1 cellular context compared by ENCODE assay signal in genomic region chr1:43225168-43225567, GRCh38.
A peak's percentile ranks its signal among the peaks of the same experiment; 100 is the strongest.
TF ChIP-seq lines count a peak whose summit lies in the region.

No MANE protein-coding gene starts in this region.

TF ChIP-seq in K562, 482 proteins besides CTCF, POLR2A, EP300 and RAD21:
- TF ChIP-seq HNRNPL (IDR thresholded peaks at IDR 0.05; ENCODE audit: low read depth, low read length) (no peak), NFIX (CRISPR knock-in tag; IDR thresholded peaks at IDR 0.05; ENCODE audit: low read depth) (peak; percentile 48; the same call in 1 of the 2 replicates), TRIM28 (IDR thresholded peaks at IDR 0.05) (no peak), KLF10 (CRISPR knock-in tag; IDR thresholded peaks at IDR 0.05) (no peak), SMAD2 (IDR thresholded peaks at IDR 0.05; ENCODE audit: low read depth, low read length) (no peak), RAD51 (IDR thresholded peaks at IDR 0.05; ENCODE audit: borderline replicate concordance, low read depth) (peak; percentile 46; the same call in 1 of the 2 replicates), NFIC (IDR thresholded peaks at IDR 0.05) (peak; percentile 93), ZMIZ1 (IDR thresholded peaks at IDR 0.05; ENCODE audit: low read depth in 2 of 2, low read length in 2 of 2) (no peak), ZNF561 (CRISPR knock-in tag; conservative IDR thresholded peaks at IDR 0.05) (no peak)
- TF ChIP-seq, protein P1, sequence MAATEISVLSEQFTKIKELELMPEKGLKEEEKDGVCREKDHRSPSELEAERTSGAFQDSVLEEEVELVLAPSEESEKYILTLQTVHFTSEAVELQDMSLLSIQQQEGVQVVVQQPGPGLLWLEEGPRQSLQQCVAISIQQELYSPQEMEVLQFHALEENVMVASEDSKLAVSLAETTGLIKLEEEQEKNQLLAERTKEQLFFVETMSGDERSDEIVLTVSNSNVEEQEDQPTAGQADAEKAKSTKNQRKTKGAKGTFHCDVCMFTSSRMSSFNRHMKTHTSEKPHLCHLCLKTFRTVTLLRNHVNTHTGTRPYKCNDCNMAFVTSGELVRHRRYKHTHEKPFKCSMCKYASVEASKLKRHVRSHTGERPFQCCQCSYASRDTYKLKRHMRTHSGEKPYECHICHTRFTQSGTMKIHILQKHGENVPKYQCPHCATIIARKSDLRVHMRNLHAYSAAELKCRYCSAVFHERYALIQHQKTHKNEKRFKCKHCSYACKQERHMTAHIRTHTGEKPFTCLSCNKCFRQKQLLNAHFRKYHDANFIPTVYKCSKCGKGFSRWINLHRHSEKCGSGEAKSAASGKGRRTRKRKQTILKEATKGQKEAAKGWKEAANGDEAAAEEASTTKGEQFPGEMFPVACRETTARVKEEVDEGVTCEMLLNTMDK (IDR thresholded peaks at IDR 0.05; ENCODE audit: borderline replicate concordance, insufficient read depth, low read depth, low read length, poor library complexity, severe bottlenecking) = peak; percentile 55
- TF ChIP-seq, protein P2, sequence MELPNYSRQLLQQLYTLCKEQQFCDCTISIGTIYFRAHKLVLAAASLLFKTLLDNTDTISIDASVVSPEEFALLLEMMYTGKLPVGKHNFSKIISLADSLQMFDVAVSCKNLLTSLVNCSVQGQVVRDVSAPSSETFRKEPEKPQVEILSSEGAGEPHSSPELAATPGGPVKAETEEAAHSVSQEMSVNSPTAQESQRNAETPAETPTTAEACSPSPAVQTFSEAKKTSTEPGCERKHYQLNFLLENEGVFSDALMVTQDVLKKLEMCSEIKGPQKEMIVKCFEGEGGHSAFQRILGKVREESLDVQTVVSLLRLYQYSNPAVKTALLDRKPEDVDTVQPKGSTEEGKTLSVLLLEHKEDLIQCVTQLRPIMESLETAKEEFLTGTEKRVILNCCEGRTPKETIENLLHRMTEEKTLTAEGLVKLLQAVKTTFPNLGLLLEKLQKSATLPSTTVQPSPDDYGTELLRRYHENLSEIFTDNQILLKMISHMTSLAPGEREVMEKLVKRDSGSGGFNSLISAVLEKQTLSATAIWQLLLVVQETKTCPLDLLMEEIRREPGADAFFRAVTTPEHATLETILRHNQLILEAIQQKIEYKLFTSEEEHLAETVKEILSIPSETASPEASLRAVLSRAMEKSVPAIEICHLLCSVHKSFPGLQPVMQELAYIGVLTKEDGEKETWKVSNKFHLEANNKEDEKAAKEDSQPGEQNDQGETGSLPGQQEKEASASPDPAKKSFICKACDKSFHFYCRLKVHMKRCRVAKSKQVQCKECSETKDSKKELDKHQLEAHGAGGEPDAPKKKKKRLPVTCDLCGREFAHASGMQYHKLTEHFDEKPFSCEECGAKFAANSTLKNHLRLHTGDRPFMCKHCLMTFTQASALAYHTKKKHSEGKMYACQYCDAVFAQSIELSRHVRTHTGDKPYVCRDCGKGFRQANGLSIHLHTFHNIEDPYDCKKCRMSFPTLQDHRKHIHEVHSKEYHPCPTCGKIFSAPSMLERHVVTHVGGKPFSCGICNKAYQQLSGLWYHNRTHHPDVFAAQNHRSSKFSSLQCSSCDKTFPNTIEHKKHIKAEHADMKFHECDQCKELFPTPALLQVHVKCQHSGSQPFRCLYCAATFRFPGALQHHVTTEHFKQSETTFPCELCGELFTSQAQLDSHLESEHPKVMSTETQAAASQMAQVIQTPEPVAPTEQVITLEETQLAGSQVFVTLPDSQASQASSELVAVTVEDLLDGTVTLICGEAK (IDR thresholded peaks at IDR 0.05) = peak; percentile 20; the same call in 1 of the 2 replicates
- TF ChIP-seq, protein P2 (CRISPR knock-in tag; IDR thresholded peaks at IDR 0.05) = no peak
- TF ChIP-seq, protein P3, sequence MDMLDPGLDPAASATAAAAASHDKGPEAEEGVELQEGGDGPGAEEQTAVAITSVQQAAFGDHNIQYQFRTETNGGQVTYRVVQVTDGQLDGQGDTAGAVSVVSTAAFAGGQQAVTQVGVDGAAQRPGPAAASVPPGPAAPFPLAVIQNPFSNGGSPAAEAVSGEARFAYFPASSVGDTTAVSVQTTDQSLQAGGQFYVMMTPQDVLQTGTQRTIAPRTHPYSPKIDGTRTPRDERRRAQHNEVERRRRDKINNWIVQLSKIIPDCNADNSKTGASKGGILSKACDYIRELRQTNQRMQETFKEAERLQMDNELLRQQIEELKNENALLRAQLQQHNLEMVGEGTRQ (CRISPR knock-in tag; IDR thresholded peaks at IDR 0.05) = peak; percentile 54
- TF ChIP-seq, protein P4, sequence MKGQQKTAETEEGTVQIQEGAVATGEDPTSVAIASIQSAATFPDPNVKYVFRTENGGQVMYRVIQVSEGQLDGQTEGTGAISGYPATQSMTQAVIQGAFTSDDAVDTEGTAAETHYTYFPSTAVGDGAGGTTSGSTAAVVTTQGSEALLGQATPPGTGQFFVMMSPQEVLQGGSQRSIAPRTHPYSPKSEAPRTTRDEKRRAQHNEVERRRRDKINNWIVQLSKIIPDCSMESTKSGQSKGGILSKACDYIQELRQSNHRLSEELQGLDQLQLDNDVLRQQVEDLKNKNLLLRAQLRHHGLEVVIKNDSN (CRISPR knock-in tag; IDR thresholded peaks at IDR 0.05) = peak; percentile 75
- TF ChIP-seq, protein P5, sequence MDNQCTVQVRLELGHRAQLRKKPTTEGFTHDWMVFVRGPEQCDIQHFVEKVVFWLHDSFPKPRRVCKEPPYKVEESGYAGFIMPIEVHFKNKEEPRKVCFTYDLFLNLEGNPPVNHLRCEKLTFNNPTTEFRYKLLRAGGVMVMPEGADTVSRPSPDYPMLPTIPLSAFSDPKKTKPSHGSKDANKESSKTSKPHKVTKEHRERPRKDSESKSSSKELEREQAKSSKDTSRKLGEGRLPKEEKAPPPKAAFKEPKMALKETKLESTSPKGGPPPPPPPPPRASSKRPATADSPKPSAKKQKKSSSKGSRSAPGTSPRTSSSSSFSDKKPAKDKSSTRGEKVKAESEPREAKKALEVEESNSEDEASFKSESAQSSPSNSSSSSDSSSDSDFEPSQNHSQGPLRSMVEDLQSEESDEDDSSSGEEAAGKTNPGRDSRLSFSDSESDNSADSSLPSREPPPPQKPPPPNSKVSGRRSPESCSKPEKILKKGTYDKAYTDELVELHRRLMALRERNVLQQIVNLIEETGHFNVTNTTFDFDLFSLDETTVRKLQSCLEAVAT (IDR thresholded peaks at IDR 0.05) = no peak
